8 cellular contexts compared by ENCODE assay signal in the genomic region with DNA sequence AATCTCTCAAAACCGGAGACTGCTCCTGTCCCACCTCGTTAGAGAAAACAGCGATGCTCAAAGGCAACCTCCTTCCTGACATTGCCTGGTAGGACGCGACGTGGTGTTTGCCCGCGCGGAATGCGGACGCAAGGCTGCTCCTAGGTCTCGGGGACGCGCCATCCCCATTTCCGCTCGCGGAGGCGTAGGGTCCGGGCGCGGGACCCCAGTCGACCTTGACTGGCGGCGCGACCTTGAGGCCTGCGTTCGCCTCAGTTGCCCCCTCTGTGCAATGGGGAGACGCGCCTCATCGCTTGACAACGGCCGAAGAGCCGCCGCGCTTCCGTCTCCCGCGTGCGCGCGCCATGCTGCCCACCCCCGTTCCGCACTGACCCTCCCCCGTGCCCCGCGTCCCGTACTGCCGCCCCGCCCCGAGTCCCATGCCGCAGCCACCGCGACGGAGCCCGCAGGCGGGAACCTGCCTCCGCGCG. TPM values are rescaled to one million over a fixed set of nuclear protein-coding genes. Genes with fewer than 3 reads are reported as not detected.
A peak's percentile ranks its signal among the peaks of the same experiment; 100 is the strongest.
DNase-seq lines count a peak whose midpoint lies in the region; ATAC-seq, FAIRE-seq and TF ChIP-seq lines count a peak whose summit lies in the region.

No MANE protein-coding gene starts in this region.

- peak overlapping the region; percentile 96 for H3K27ac Mint-ChIP-seq in CD8-positive, alpha-beta T cell

- peaks cover 35% of the 10 kb centered on the region for H3K4me1 Mint-ChIP-seq in CD8-positive, alpha-beta T cell (ENCODE audit: low read depth)

- in situ Hi-C loops in transverse colon (cut with MboI; ENCODE audit: low pct_ligation_motif_present in 1 of 4, low pct_unique_long_range_greater_than_20kb in 1 of 4, low sequenced_read_pairs in 3 of 4), result loop anchor here in 1 of 4 donors (10.0 kb wide), 1 partner anchor 49 kb away; the partner anchor contains the start of gene H2AZ2

- no peak for TF ChIP-seq EP300 in transverse colon (IDR thresholded peaks at IDR 0.05; ENCODE audit: low read depth)

- CTCF ChIA-PET in CD8-positive, alpha-beta T cell (lab: Charles Lee), result interaction anchor here (1.3 kb wide), 1 partner anchor 10 kb away, joined by 3 read pairs; no protein-coding TSS in a partner anchor

- H3K4me3 ChIP-seq in CD8-positive, alpha-beta T cell (ENCODE audit: low read depth, low read length), result peak overlapping the region; percentile 97
- peak overlapping the region; percentile 39 for H3K4me3 ChIP-seq in lower leg skin (ENCODE audit: low read depth, poor library complexity, severe bottlenecking)
- H3K4me3 ChIP-seq in transverse colon, result peak overlapping the region; percentile 76 to 83 (median 80)

- H3K9me3 ChIP-seq in CD8-positive, alpha-beta T cell (ENCODE audit: low read length), result no peaks in the 10 kb centered on the region
- H3K9me3 ChIP-seq in transverse colon, result no peaks in the 10 kb centered on the region

- peaks cover 37% of the 10 kb centered on the region for H3K36me3 Mint-ChIP-seq in CD8-positive, alpha-beta T cell

- peak; percentile 18 for ATAC-seq in CD8-positive, alpha-beta T cell
- ATAC-seq in HG03469 (IDR thresholded peaks at IDR 0.05; ENCODE audit: unreplicated experiment), result peak; percentile 9

- intact Hi-C loops in CD8-positive, alpha-beta T cell (cut with DNase I, micrococcal nuclease), result loop anchor here (1.0 to 5.0 kb wide), 10 partner anchors 48 to 869 kb away; partner anchors contain the start of genes H2AZ2 (in 2 of the 2), OGDH (in 2 of the 2), PURB (in 2 of the 2) and TMED4 (in 2 of the 2)
- intact Hi-C loops in lower leg skin (cut with DNase I; ENCODE audit: low total_unique reads) (no loop called here), transverse colon (cut with DNase I; ENCODE audit: low total_unique reads) (no loop called here)

- no peaks in the 10 kb centered on the region for H3K27me3 ChIP-seq in CD8-positive, alpha-beta T cell (ENCODE audit: insufficient read depth, low read length)
- no peaks in the 10 kb centered on the region for H3K27me3 ChIP-seq in transverse colon

- peak overlapping the region; percentile 92 for H3K4me3 Mint-ChIP-seq in CD8-positive, alpha-beta T cell

- FAIRE-seq in GM19239 (lab: Jason Lieb, UNC), result no peak

- 0 to 1% methylated on average over 26 to 58 of the region's 59 CpGs for WGBS in lower leg skin, 2 donors
- 1% methylated on average over 56 of the region's 59 CpGs; no CpG with 5 or more reads in 1 of the 2 donors for WGBS in transverse colon (ENCODE audit: low coverage in 1 of 2), 2 donors

- TF ChIP-seq POLR2A in lower leg skin (IDR thresholded peaks at IDR 0.05) (no peak), transverse colon (IDR thresholded peaks at IDR 0.05) (no peak)

- H3K27ac ChIP-seq in CD8-positive, alpha-beta T cell (ENCODE audit: low read depth, low read length), result peak overlapping the region; percentile 97
- H3K27ac ChIP-seq in transverse colon, result peak overlapping the region; percentile 99 to 100 (median 100)

- H3K4me1 ChIP-seq in CD8-positive, alpha-beta T cell (ENCODE audit: insufficient read depth, low read length), result peaks cover 22% of the 10 kb centered on the region
- H3K4me1 ChIP-seq in transverse colon, result peaks cover 8 to 28% (median 22%) of the 10 kb centered on the region in 4 donors

- H3K27me3 Mint-ChIP-seq in CD8-positive, alpha-beta T cell (ENCODE audit: low read depth), result no peaks in the 10 kb centered on the region

- H3K9me3 Mint-ChIP-seq in CD8-positive, alpha-beta T cell, result no peaks in the 10 kb centered on the region

- no peak for DNase-seq in CD8-positive, alpha-beta T cell
- DNase-seq in GM19239 (ENCODE audit: insufficient read length, low spot score) (peak; percentile 41), dedifferentiated amniotic fluid mesenchymal stem cell (ENCODE audit: extremely low spot score) (peak; percentile 41), lower leg skin (ENCODE audit: low spot score in 2 of 2) (no peak), transverse colon (no peak), NCI-H1436 treated with DMSO at 0.1 percent for 48 hours (lab: John Stamatoyannopoulos, UW) (no peak)

- H3K36me3 ChIP-seq in CD8-positive, alpha-beta T cell (ENCODE audit: insufficient read depth, low read length), result peaks cover 19% of the 10 kb centered on the region
- H3K36me3 ChIP-seq in transverse colon, result peaks cover 0 to 24% (median 9%) of the 10 kb centered on the region in 4 donors

- no peak for TF ChIP-seq CTCF in CD8-positive, alpha-beta T cell (IDR thresholded peaks at IDR 0.05)
- no peak for TF ChIP-seq CTCF in lower leg skin (IDR thresholded peaks at IDR 0.05)
- TF ChIP-seq CTCF in transverse colon (IDR thresholded peaks at IDR 0.05), result no peak

- POLR2A ChIA-PET in CD8-positive, alpha-beta T cell (lab: Charles Lee), result interaction anchor here (1.5 kb wide), 1 partner anchor 50 kb away, joined by 5 read pairs; no protein-coding TSS in a partner anchor

TF ChIP-seq in PFSK-1, 5 proteins besides CTCF, POLR2A, EP300 and RAD21:
- no peak for TF ChIP-seq REST (IDR thresholded peaks at IDR 0.05; ENCODE audit: insufficient read depth in 1 of 2, low read depth in 2 of 2, low read length in 2 of 2)
- no peak for TF ChIP-seq SIN3A (IDR thresholded peaks at IDR 0.05; ENCODE audit: borderline replicate concordance, insufficient read depth, low read length)
- peak; percentile 71 for TF ChIP-seq FOXP2 (optimal IDR thresholded peaks at IDR 0.05; ENCODE audit: borderline replicate concordance, extremely low read depth, extremely low read length, insufficient read depth)
- no peak for TF ChIP-seq TAF1 (IDR thresholded peaks at IDR 0.05; ENCODE audit: borderline replicate concordance, insufficient read depth, low read length)
- no peak; the same call in 1 of the 2 replicates for TF ChIP-seq POLR2AphosphoS5 (IDR thresholded peaks at IDR 0.05; ENCODE audit: low read depth, low read length)

RNA-seq across cellular contexts. Expression of gene PPIA, which starts 0.4 kb away (rescaled TPM):
- 100 to 1,000 TPM; 447 to 460 TPM for total RNA-seq in CD8-positive, alpha-beta T cell
- polyA plus RNA-seq in PFSK-1 (2012; ENCODE audit: insufficient read length, low read depth), result 1,190 TPM
- total RNA-seq in lower leg skin (1,000 to 10,000 TPM; 1,809 to 2,568 (median 2,150) TPM), transverse colon (1,000 to 10,000 TPM in 1 of 4 donors, 100 to 1,000 TPM in 3; 631 to 1,290 (median 820) TPM)

RNA-seq across cellular contexts. Expression of gene ZMIZ2, which starts 47.4 kb away (rescaled TPM):
- total RNA-seq in CD8-positive, alpha-beta T cell, result 10 to 100 TPM; 67.1 to 71.3 TPM
- 46.0 TPM for polyA plus RNA-seq in PFSK-1 (2012; ENCODE audit: insufficient read length, low read depth)
- total RNA-seq in lower leg skin (10 to 100 TPM; 21.1 to 36.0 (median 24.7) TPM), transverse colon (10 to 100 TPM; 40.6 to 92.7 (median 69.3) TPM)

RNA-seq across cellular contexts. Expression of gene H2AZ2, which starts 51.8 kb away (rescaled TPM):
- 100 to 1,000 TPM; 187 to 197 TPM for total RNA-seq in CD8-positive, alpha-beta T cell
- 152 TPM for polyA plus RNA-seq in PFSK-1 (2012; ENCODE audit: insufficient read length, low read depth)
- total RNA-seq in lower leg skin (10 to 100 TPM; 62.8 to 83.8 (median 70.1) TPM), transverse colon (100 to 1,000 TPM in 3 of 4 donors, 10 to 100 TPM in 1; 99.6 to 418 (median 115) TPM)

Comparison
In these comparisons a context has a peak if more than half of its experiments do, and no peak if none do; other contexts are left out.
1. DNase-seq: peak in GM19239 (single experiment) and dedifferentiated amniotic fluid mesenchymal stem cell (single experiment); none in CD8-positive, alpha-beta T cell (0 of 7), lower leg skin (0 of 2), transverse colon (single experiment) and NCI-H1436 treated with DMSO at 0.1 percent for 48 hours (single experiment).
2. H3K4me3 ChIP-seq: peak in every context shown above with its lines; median percentile 97 in CD8-positive, alpha-beta T cell; 80 in transverse colon; 39 in lower leg skin.
3. intact Hi-C loops: an anchor here in CD8-positive, alpha-beta T cell (1.0 to 5.0 kb wide); none called in lower leg skin and transverse colon.